15 cellular contexts compared by ENCODE assay signal in genomic region chr15:51051776-51052175, GRCh38. TPM values are rescaled to one million over a fixed set of nuclear protein-coding genes. Genes with fewer than 3 reads are reported as not detected.
DNase-seq lines count a peak whose midpoint lies in the region; ATAC-seq and TF ChIP-seq lines count a peak whose summit lies in the region.
"Had no signal": no experiment of that assay in that cellular context is flagged by ENCODE, and none has a peak within 500 bp of the region (broad histone marks: within the 10 kb centered on the region; RNA-seq: fewer than 3 reads in every experiment).

No MANE protein-coding gene starts in this region.

- intact Hi-C loops in breast epithelium (cut with DNase I; ENCODE audit: low total_unique reads) = no loop called here
- intact Hi-C loops in lower leg skin (cut with DNase I; ENCODE audit: low total_unique reads) = no loop called here
- intact Hi-C loops in tibial artery (cut with DNase I; ENCODE audit: low total_unique reads) = no loop called here

- TF ChIP-seq POLR2A in breast epithelium (IDR thresholded peaks at IDR 0.05) (no peak), lower leg skin (IDR thresholded peaks at IDR 0.05) (no peak)

- peak overlapping the region in 1 of 2 donors; percentile 10 for H3K27ac ChIP-seq in breast epithelium
- H3K27ac ChIP-seq in tibial artery = peak overlapping the region; percentile 23 to 36
- H3K27ac ChIP-seq: 22Rv1, neural progenitor cell had no signal

- TF ChIP-seq CTCF in breast epithelium (IDR thresholded peaks at IDR 0.05) = no peak
- TF ChIP-seq CTCF in lower leg skin (IDR thresholded peaks at IDR 0.05) = no peak
- no peak for TF ChIP-seq CTCF in tibial artery (IDR thresholded peaks at IDR 0.05)

- no peak for ATAC-seq in HG02798 (IDR thresholded peaks at IDR 0.05; ENCODE audit: poor library complexity, unreplicated experiment)
- ATAC-seq in HG03045 (IDR thresholded peaks at IDR 0.05; ENCODE audit: unreplicated experiment) = no peak
- ATAC-seq: activated naive CD4-positive, alpha-beta T cell treated with anti-CD3 and anti-CD28 coated beads, Interleukin-2, amount 50 U/mL, for 72 hours had no signal

- 5 to 12% methylated on average over 3 of the region's 3 CpGs for WGBS in lower leg skin, 2 donors

- H3K27me3 ChIP-seq in breast epithelium (no peaks in the 10 kb centered on the region), tibial artery (no peaks in the 10 kb centered on the region)
- H3K27me3 ChIP-seq: neural progenitor cell had no signal

- H3K9me3 ChIP-seq in breast epithelium = no peaks in the 10 kb centered on the region
- H3K9me3 ChIP-seq in tibial artery = no peaks in the 10 kb centered on the region

- H3K36me3 ChIP-seq in breast epithelium (no peaks in the 10 kb centered on the region), tibial artery (peaks cover 15 to 30% (median 18%) of the 10 kb centered on the region in 3 donors)
- H3K36me3 ChIP-seq: neural progenitor cell had no signal

- H3K4me1 ChIP-seq in breast epithelium = no peaks in the 10 kb centered on the region
- H3K4me1 ChIP-seq in tibial artery = peaks cover 0 to 35% (median 21%) of the 10 kb centered on the region in 4 donors

- H3K4me3 ChIP-seq in breast epithelium = no peak overlapping the region
- no peak overlapping the region for H3K4me3 ChIP-seq in lower leg skin (ENCODE audit: low read depth, poor library complexity, severe bottlenecking)
- H3K4me3 ChIP-seq in tibial artery = no peak overlapping the region
- H3K4me3 ChIP-seq: neural progenitor cell had no signal

- peak; percentile 65 for DNase-seq in DMS 273 (lab: John Stamatoyannopoulos, UW; ENCODE audit: unreplicated experiment)
- no peak for DNase-seq in DMS 273 treated with DMSO at 0.1 percent for 48 hours (lab: John Stamatoyannopoulos, UW)
- DNase-seq in breast epithelium (ENCODE audit: low spot score in 2 of 2) = peak; percentile 67 to 77
- peak; percentile 66 to 89 for DNase-seq in lower leg skin (ENCODE audit: low spot score in 2 of 2)
- peak; percentile 59 to 81 for DNase-seq in tibial artery
- DNase-seq in stimulated activated naive CD4-positive, alpha-beta T cell treated with Interleukin-2 at 50 U/mL for 16 hours (lab: John Stamatoyannopoulos, UW) = no peak
- DNase-seq: activated CD4-positive, alpha-beta memory T cell treated with anti-CD3 and anti-CD28 coated beads, Interleukin-2, amount 10 ng/mL, durations not matched to agents 7 days and 5 days; endodermal cell; H7; stimulated activated CD4-positive, alpha-beta T cell treated with anti-CD3 and anti-CD28 coated beads, Interleukin-4, amount 100 ng/mL, for 24 hours had no signal

RNA-seq across cellular contexts. Expression of gene TNFAIP8L3, which starts 42.9 kb away (rescaled TPM):
- 1 to 10 TPM; 2.5 to 4.3 (median 4.0) TPM for total RNA-seq in breast epithelium
- 10 to 100 TPM; 13.6 to 27.2 (median 22.1) TPM for total RNA-seq in lower leg skin

Comparison
In these comparisons a context has a peak if more than half of its experiments do, and no peak if none do; other contexts are left out.
1. DNase-seq: peak in DMS 273 (single experiment), breast epithelium (2 of 2), lower leg skin (2 of 2) and tibial artery (2 of 2); none in DMS 273 treated with DMSO at 0.1 percent for 48 hours (single experiment) and stimulated activated naive CD4-positive, alpha-beta T cell treated with Interleukin-2 at 50 U/mL for 16 hours (single experiment).